8 cellular contexts compared by ENCODE assay signal in the genomic region with DNA sequence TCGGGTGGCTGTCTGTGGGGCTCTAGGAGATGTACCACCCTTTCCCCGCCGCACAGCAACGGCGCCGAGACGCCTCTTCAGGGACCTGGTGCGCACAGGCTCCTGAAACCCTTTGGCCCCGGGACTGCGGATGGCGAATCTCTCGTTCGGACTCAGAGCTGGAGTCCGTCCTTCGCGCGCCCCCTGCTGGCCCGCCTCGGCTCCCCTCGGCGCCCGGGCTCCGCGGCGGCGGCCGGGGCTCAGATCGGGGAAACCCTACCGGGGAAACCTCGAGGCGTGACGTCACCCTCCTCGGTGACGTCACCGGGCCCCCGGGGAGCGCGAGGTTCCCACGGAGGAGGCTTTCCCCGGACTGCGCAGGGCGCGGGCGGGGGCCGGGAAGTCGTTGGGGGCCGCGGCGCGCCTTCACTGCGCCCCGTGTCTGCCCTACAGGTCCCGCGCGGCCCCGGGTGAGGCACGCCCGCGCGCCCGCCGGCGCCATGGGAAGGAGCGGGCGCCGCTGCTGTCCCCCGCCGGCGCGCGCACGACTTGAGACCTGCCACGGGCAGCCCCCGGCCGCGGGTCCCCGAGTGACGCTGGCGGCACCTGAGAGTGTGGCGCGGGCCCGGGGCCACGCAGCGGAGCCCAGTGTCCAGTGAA. TPM values are rescaled to one million over a fixed set of nuclear protein-coding genes. Genes with fewer than 3 reads are reported as not detected.
DNase-seq lines count a peak whose midpoint lies in the region; ATAC-seq and TF ChIP-seq lines count a peak whose summit lies in the region.

No MANE protein-coding gene starts in this region.

- peaks cover 15% of the 10 kb centered on the region for H3K4me1 ChIP-seq in psoas muscle
- H3K4me1 ChIP-seq in urinary bladder (ENCODE audit: insufficient read depth) = no peaks in the 10 kb centered on the region

- H3K4me3 ChIP-seq in GM12875 (ENCODE audit: low read depth, low read length) = peak overlapping the region; percentile 76
- H3K4me3 ChIP-seq in psoas muscle = peak overlapping the region; percentile 70
- peak overlapping the region; percentile 45 for H3K4me3 ChIP-seq in urinary bladder (ENCODE audit: low read depth, low read length)

- TF ChIP-seq CTCF in GM12875 (IDR thresholded peaks at IDR 0.05; ENCODE audit: borderline replicate concordance, insufficient read depth, low read depth, low read length) (peak; percentile 88), psoas muscle (IDR thresholded peaks at IDR 0.05) (peak; percentile 91)

- WGBS in psoas muscle, 3 donors = 0 to 1% (median 0%) methylated on average over 51 to 84 of the region's 84 CpGs
- WGBS in urinary bladder = under 1% methylated on average over 84 of the region's 84 CpGs

- peaks cover 0 to 4% of the 10 kb centered on the region in 2 donors for H3K36me3 ChIP-seq in psoas muscle (ENCODE audit: insufficient read depth in 1 of 2, low read depth in 1 of 2)
- H3K36me3 ChIP-seq in urinary bladder (ENCODE audit: insufficient read depth) = no peaks in the 10 kb centered on the region

- H3K27me3 ChIP-seq in psoas muscle (ENCODE audit: insufficient read depth in 3 of 3, low read length in 2 of 3) = peaks cover 0 to 31% (median 0%) of the 10 kb centered on the region in 3 donors

- H3K9me3 ChIP-seq in T-helper 17 cell (ENCODE audit: control insufficient read depth, low read length, poor library complexity, severe bottlenecking) (no peaks in the 10 kb centered on the region), psoas muscle (no peaks in the 10 kb centered on the region)

- H3K36me3 Mint-ChIP-seq in T-helper 17 cell (ENCODE audit: low read depth) = no peaks in the 10 kb centered on the region

- peak overlapping the region; percentile 79 for H3K27ac ChIP-seq in psoas muscle
- H3K27ac ChIP-seq in urinary bladder (ENCODE audit: low read depth) = peak overlapping the region; percentile 12

- peak overlapping the region; percentile 85 for H3K4me3 Mint-ChIP-seq in T-helper 17 cell

- peak overlapping the region; percentile 96 for H3K27ac Mint-ChIP-seq in T-helper 17 cell

- ATAC-seq in HG02623 (IDR thresholded peaks at IDR 0.05; ENCODE audit: unreplicated experiment) (peak; percentile 46), T-helper 17 cell (peak; percentile 63), left ventricle myocardium superior (peak; percentile 73), psoas muscle (peak; percentile 71 to 80 (median 76))

- DNase-seq in NCI-H1092 (lab: John Stamatoyannopoulos, UW) = peak; percentile 74
- DNase-seq in T-helper 17 cell = peak; percentile 97 to 98 (median 97)
- peak; percentile 25 to 94 (median 72) for DNase-seq in amygdala (lab: John Stamatoyannopoulos, UW)
- peak; percentile 95 for DNase-seq in left ventricle myocardium superior
- DNase-seq in psoas muscle = peak; percentile 92 to 96

- intact Hi-C loops in left ventricle myocardium superior (cut with micrococcal nuclease) = loop anchor here (5.0 kb wide), 1 partner anchor 62 kb away; no protein-coding TSS in a partner anchor
- intact Hi-C loops in psoas muscle (cut with DNase I) = loop anchor here (1.0 to 10.0 kb wide), 6 partner anchors 46 to 342 kb away; partner anchors contain the start of gene MXD3 (in 1 of the 2)

- H3K27me3 Mint-ChIP-seq in T-helper 17 cell = no peaks in the 10 kb centered on the region

- H3K4me1 Mint-ChIP-seq in T-helper 17 cell = peaks cover 35% of the 10 kb centered on the region

RNA-seq across cellular contexts. Expression of gene PRR7, which starts 7.9 kb away (rescaled TPM):
- total RNA-seq in T-helper 17 cell (10 to 100 TPM; 32.0 to 40.1 TPM), left ventricle myocardium superior (0.40 TPM), psoas muscle (1 to 10 TPM in 3 of 4 donors, under 1 TPM in 1; 0.88 to 2.6 (median 1.8) TPM), urinary bladder (0.58 TPM)
- polyA plus RNA-seq in psoas muscle (1 to 10 TPM in 1 of 3 donors, under 1 TPM in 2; 0.39 to 3.8 (median 0.48) TPM), urinary bladder (2.4 TPM)

RNA-seq across cellular contexts. Expression of gene DBN1, which starts 18.9 kb away (rescaled TPM):
- total RNA-seq in T-helper 17 cell = 1 to 10 TPM; 1.2 to 5.0 TPM
- total RNA-seq in left ventricle myocardium superior = 22.4 TPM
- total RNA-seq in psoas muscle = 10 to 100 TPM; 17.7 to 28.4 (median 24.3) TPM
- polyA plus RNA-seq in psoas muscle = 10 to 100 TPM in 2 of 3 donors, 1 to 10 TPM in 1; 8.1 to 20.8 (median 20.1) TPM
- total RNA-seq in urinary bladder = 53.9 TPM
- 96.5 TPM for polyA plus RNA-seq in urinary bladder

RNA-seq across cellular contexts. Expression of gene GRK6, which starts 28.0 kb away (rescaled TPM):
- total RNA-seq in T-helper 17 cell (100 to 1,000 TPM; 178 to 232 TPM), left ventricle myocardium superior (17.6 TPM), psoas muscle (10 to 100 TPM; 15.8 to 22.6 (median 19.1) TPM), urinary bladder (13.4 TPM)
- polyA plus RNA-seq in psoas muscle (10 to 100 TPM; 12.3 to 14.6 (median 13.2) TPM), urinary bladder (27.7 TPM)

RNA-seq across cellular contexts. Expression of gene PDLIM7, which starts 42.9 kb away (rescaled TPM):
- total RNA-seq in T-helper 17 cell (10 to 100 TPM in 1 of 2 donors, 1 to 10 TPM in 1; 6.8 to 16.2 TPM), left ventricle myocardium superior (35.1 TPM), psoas muscle (100 to 1,000 TPM; 134 to 221 (median 161) TPM), urinary bladder (102 TPM)
- polyA plus RNA-seq in psoas muscle (100 to 1,000 TPM; 174 to 254 (median 221) TPM), urinary bladder (728 TPM)

RNA-seq across cellular contexts. Expression of gene F12, which starts 45.2 kb away (rescaled TPM):
- total RNA-seq in T-helper 17 cell (1 to 10 TPM in 1 of 2 donors, under 1 TPM in 1; 0.62 to 1.1 TPM), left ventricle myocardium superior (not detected), psoas muscle (under 1 TPM in 1 of 4 donors, not detected in 3; 0.40 TPM), urinary bladder (not detected)
- polyA plus RNA-seq in psoas muscle (under 1 TPM; 0.06 to 0.81 (median 0.09) TPM), urinary bladder (1.1 TPM)

Comparison
In these comparisons a context has a peak if more than half of its experiments do, and no peak if none do; other contexts are left out.
1. Peak in every context shown above with its lines: DNase-seq, ATAC-seq, H3K4me3 ChIP-seq and H3K27ac ChIP-seq.
2. RNA of gene PRR7, which starts 7.9 kb away (total RNA-seq): 32.0 to 40.1 TPM in T-helper 17 cell; 0.88 to 2.6 TPM in psoas muscle, 0.58 TPM in urinary bladder (single experiment) and 0.40 TPM in left ventricle myocardium superior (single experiment); every median in the first group is over 4 times any median in the second.